16 cellular contexts compared by ENCODE assay signal in the genomic region with DNA sequence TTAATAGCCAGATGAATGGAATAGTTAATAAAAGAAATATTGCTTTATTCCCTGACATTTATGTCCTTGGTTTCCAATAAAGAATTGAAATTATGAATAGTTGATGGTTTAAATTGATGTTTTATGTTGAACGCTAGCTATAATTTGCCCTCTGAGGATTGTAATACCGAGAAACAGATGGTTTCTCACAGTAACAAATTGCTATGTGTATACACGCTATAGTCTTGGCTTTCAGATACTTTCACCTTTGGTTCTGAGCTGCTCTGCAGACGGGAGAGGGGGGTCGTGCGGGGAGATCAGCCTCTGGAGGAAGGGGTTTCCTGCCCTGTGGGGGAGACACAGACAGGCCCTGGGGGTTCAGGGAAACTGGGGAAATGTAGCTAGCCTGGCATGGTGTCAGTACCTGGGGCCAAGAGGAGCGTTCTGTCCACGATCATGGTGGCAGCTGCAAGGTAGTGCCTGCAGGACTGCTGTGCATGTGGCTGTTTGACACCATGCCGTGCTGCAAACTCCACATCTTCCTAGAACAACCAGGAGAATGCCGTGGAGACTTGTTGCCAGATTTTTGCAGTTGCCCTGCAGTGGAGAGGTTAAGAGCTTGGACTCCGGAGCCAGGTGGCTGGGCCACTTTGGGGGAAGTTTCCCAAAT.
DNase-seq lines count a peak whose midpoint lies in the region; ATAC-seq and TF ChIP-seq lines count a peak whose summit lies in the region.
"Had no signal": no experiment of that assay in that cellular context is flagged by ENCODE, and none has a peak within 500 bp of the region (broad histone marks: within the 10 kb centered on the region; RNA-seq: fewer than 3 reads in every experiment).

No MANE protein-coding gene starts in this region.

- H3K27me3 ChIP-seq in SK-N-SH (ENCODE audit: insufficient read depth), result no peaks in the 10 kb centered on the region
- H3K27me3 ChIP-seq in endodermal cell (ENCODE audit: control insufficient read depth, insufficient read depth, low read length, poor library complexity, severe bottlenecking), result no peaks in the 10 kb centered on the region
- H3K27me3 ChIP-seq: heart left ventricle had no signal

- H3K9me3 ChIP-seq in SK-N-SH (no peaks in the 10 kb centered on the region), endodermal cell (ENCODE audit: control insufficient read depth, low read length) (peaks cover 9% of the 10 kb centered on the region)
- H3K9me3 ChIP-seq: heart left ventricle had no signal

- H3K4me1 ChIP-seq in SK-N-SH (ENCODE audit: control insufficient read depth in 1 of 2, insufficient read depth in 2 of 2, low read depth in 1 of 2, low read length in 1 of 2) (peaks cover 13 to 26% of the 10 kb centered on the region in 2 experiments), endodermal cell (ENCODE audit: control insufficient read depth, insufficient read depth, low read length) (peaks cover 9% of the 10 kb centered on the region)

- no peaks in the 10 kb centered on the region for H3K27me3 Mint-ChIP-seq in endodermal cell (ENCODE audit: insufficient read depth)
- H3K27me3 Mint-ChIP-seq in stimulated activated naive B cell treated with anti-CD40 and anti-IgM and Interleukin-4, amounts not matched to agents 10 μg/mL and 1 μg/mL and 100 μg/mL, for 72 hours, result no peaks in the 10 kb centered on the region
- H3K27me3 Mint-ChIP-seq: activated CD8-positive, alpha-beta T cell treated with anti-CD3 and anti-CD28 coated beads for 36 hours; CD4-positive, alpha-beta T cell had no signal

- POLR2A ChIA-PET in SK-N-SH (lab: Yijun Ruan, JAX), result interaction anchor here (0.6 to 0.8 kb wide), 2 partner anchors 12 to 17 kb away, joined by 3 read pairs; no protein-coding TSS in a partner anchor

- TF ChIP-seq RAD21 in SK-N-SH (IDR thresholded peaks at IDR 0.05; ENCODE audit: low read length), result no peak

- CTCF ChIA-PET in SK-N-SH (lab: Yijun Ruan, JAX), result interaction anchor here (0.9 to 2.0 kb wide), 9 partner anchors 9 to 286 kb away, joined by 3 to 7 read pairs (median 4); no protein-coding TSS in a partner anchor

- H3K27ac Mint-ChIP-seq in endodermal cell, result peak overlapping the region; percentile 91
- H3K27ac Mint-ChIP-seq in stimulated activated naive B cell treated with anti-CD40 and anti-IgM and Interleukin-4, amounts not matched to agents 10 μg/mL and 1 μg/mL and 100 μg/mL, for 72 hours, result peak overlapping the region; percentile 21
- H3K27ac Mint-ChIP-seq: activated CD8-positive, alpha-beta T cell treated with anti-CD3 and anti-CD28 coated beads for 36 hours; activated T-helper 2 cell treated with anti-CD3 and anti-CD28 coated beads, Interferon-gamma antibody, Interleukin-2, Interleukin-4, amounts not matched to agents 10 μg/mL and 5 μg/mL and 100 μg/mL, durations not matched to agents 14 hours and 24 hours and 36 hours; CD4-positive, alpha-beta T cell had no signal

- peaks cover 59% of the 10 kb centered on the region; the same call in 1 of the 2 replicates for H3K79me2 ChIP-seq in SK-N-SH (ENCODE audit: insufficient read depth)

- H3K27ac ChIP-seq in SK-N-SH (ENCODE audit: low read depth in 2 of 2, low read length in 1 of 2) (no peak overlapping the region; a peak in 1 of 4 replicates), endodermal cell (ENCODE audit: low read depth, low read length) (no peak overlapping the region)
- H3K27ac ChIP-seq: VCaP had no signal

- H3K4me3 Mint-ChIP-seq in endodermal cell, result no peak overlapping the region
- H3K4me3 Mint-ChIP-seq in stimulated activated naive B cell treated with anti-CD40 and anti-IgM and Interleukin-4, amounts not matched to agents 10 μg/mL and 1 μg/mL and 100 μg/mL, for 72 hours, result no peak overlapping the region
- H3K4me3 Mint-ChIP-seq: activated CD8-positive, alpha-beta T cell treated with anti-CD3 and anti-CD28 coated beads for 36 hours; CD4-positive, alpha-beta T cell had no signal

- WGBS in SK-N-SH (ENCODE audit: low lambda C conversion rate), result 81% methylated on average over 9 of the region's 11 CpGs
- 81 to 84% methylated on average over 8 to 11 of the region's 11 CpGs for WGBS in endodermal cell (ENCODE audit: insufficient coverage in 1 of 2, insufficient read length in 1 of 2), 2 experiments

- H3F3A ChIP-seq in SK-N-SH (replicated peaks; ENCODE audit: insufficient read depth), result peaks cover 10% of the 10 kb centered on the region

- H3K9me2 ChIP-seq in SK-N-SH, result no peaks in the 10 kb centered on the region

- ATAC-seq in SK-N-SH treated with all-trans-retinoic acid at 6 μM for 48 hours, result no peak
- ATAC-seq in stimulated activated naive B cell treated with anti-CD40 and anti-IgM and Interleukin-4, amounts not matched to agents 10 μg/mL and 1 μg/mL and 100 μg/mL, for 72 hours (replicated peaks), result no peak
- no peak for ATAC-seq in GM18909 (IDR thresholded peaks at IDR 0.05; ENCODE audit: poor library complexity, unreplicated experiment)
- ATAC-seq: activated CD8-positive, alpha-beta T cell treated with anti-CD3 and anti-CD28 coated beads for 36 hours had no signal

- H3K9ac ChIP-seq in SK-N-SH (no peak overlapping the region), endodermal cell (ENCODE audit: extremely low read depth, low read length, poor library complexity, severe bottlenecking) (no peak overlapping the region)

- TF ChIP-seq CTCF in SK-N-SH (IDR thresholded peaks at IDR 0.05), result no peak
- no peak for TF ChIP-seq CTCF in endodermal cell (conservative IDR thresholded peaks at IDR 0.05)

- H3K4me2 ChIP-seq in SK-N-SH, result no peak overlapping the region

- H3K9me3 Mint-ChIP-seq in endodermal cell, result peaks cover 10% of the 10 kb centered on the region
- H3K9me3 Mint-ChIP-seq in stimulated activated naive B cell treated with anti-CD40 and anti-IgM and Interleukin-4, amounts not matched to agents 10 μg/mL and 1 μg/mL and 100 μg/mL, for 72 hours, result peaks cover 4 to 6% of the 10 kb centered on the region in 2 donors
- H3K9me3 Mint-ChIP-seq: activated T-helper 2 cell treated with anti-CD3 and anti-CD28 coated beads, Interferon-gamma antibody, Interleukin-2, Interleukin-4, amounts not matched to agents 10 μg/mL and 5 μg/mL and 100 μg/mL, durations not matched to agents 14 hours and 24 hours and 36 hours; CD4-positive, alpha-beta T cell had no signal

- no peak overlapping the region for H3K4me3 ChIP-seq in SK-N-SH (ENCODE audit: low read depth in 2 of 2, low read length in 1 of 2)
- peak overlapping the region; percentile 30 for H3K4me3 ChIP-seq in endodermal cell (ENCODE audit: low read length)
- H3K4me3 ChIP-seq: heart left ventricle had no signal

- peaks cover 20% of the 10 kb centered on the region for H4K20me1 ChIP-seq in SK-N-SH (ENCODE audit: insufficient read depth)

- H3K4me1 Mint-ChIP-seq in endodermal cell, result peaks cover 19% of the 10 kb centered on the region
- H3K4me1 Mint-ChIP-seq in stimulated activated naive B cell treated with anti-CD40 and anti-IgM and Interleukin-4, amounts not matched to agents 10 μg/mL and 1 μg/mL and 100 μg/mL, for 72 hours, result peaks cover 40 to 63% of the 10 kb centered on the region in 2 donors

- H3K36me3 ChIP-seq in SK-N-SH (replicated peaks in 1 of 2; ENCODE audit: control insufficient read depth in 1 of 2, insufficient read depth in 2 of 2, low read length in 1 of 2), result peaks cover 0 to 8% of the 10 kb centered on the region in 2 experiments
- H3K36me3 ChIP-seq in endodermal cell (ENCODE audit: control insufficient read depth, insufficient read depth, low read length), result peaks cover 16% of the 10 kb centered on the region
- H3K36me3 ChIP-seq: heart left ventricle had no signal

- no peak for TF ChIP-seq EP300 in SK-N-SH (IDR thresholded peaks at IDR 0.05; ENCODE audit: borderline replicate concordance in 1 of 2, low read depth in 1 of 2, low read length in 1 of 2)

- peaks cover 31% of the 10 kb centered on the region for H3K36me3 Mint-ChIP-seq in endodermal cell (ENCODE audit: low read depth)
- H3K36me3 Mint-ChIP-seq in stimulated activated naive B cell treated with anti-CD40 and anti-IgM and Interleukin-4, amounts not matched to agents 10 μg/mL and 1 μg/mL and 100 μg/mL, for 72 hours, result peaks cover 13 to 25% of the 10 kb centered on the region in 2 donors

- H2AFZ ChIP-seq in SK-N-SH (ENCODE audit: low read depth), result no peak overlapping the region

- DNase-seq in SK-N-SH, result peak; percentile 39
- DNase-seq in NCI-H1694 (lab: John Stamatoyannopoulos, UW), result peak; percentile 24
- peak; percentile 71 for DNase-seq in endodermal cell
- no peak for DNase-seq in stimulated activated naive B cell treated with anti-CD40 and anti-IgM and Interleukin-4, amounts not matched to agents 10 μg/mL and 1 μg/mL and 100 μg/mL, for 72 hours
- no peak for DNase-seq in effector CD8-positive, alpha-beta T cell (lab: John Stamatoyannopoulos, UW)
- no peak for DNase-seq in GOT3 (lab: John Stamatoyannopoulos, UW)
- DNase-seq: activated CD8-positive, alpha-beta T cell treated with anti-CD3 and anti-CD28 coated beads for 36 hours; amniotic stem cell; CD4-positive, alpha-beta T cell; heart left ventricle; NCI-H1105 treated with DMSO at 0.1 percent for 48 hours; NCI-H510A had no signal

TF ChIP-seq in SK-N-SH treated with all-trans-retinoic acid at 6 μM for 48 hours, 23 proteins besides CTCF, POLR2A, EP300 and RAD21 (continues in another document):
- TF ChIP-seq ZNF70 (CRISPR knock-in tag; IDR thresholded peaks at IDR 0.05), result no peak
- TF ChIP-seq ZFP3 (CRISPR knock-in tag; IDR thresholded peaks at IDR 0.05), result no peak
- no peak for TF ChIP-seq CSDC2 (CRISPR knock-in tag; IDR thresholded peaks at IDR 0.05)
- no peak for TF ChIP-seq PPARA (CRISPR knock-in tag; IDR thresholded peaks at IDR 0.05; ENCODE audit: borderline replicate concordance)
- no peak for TF ChIP-seq ZC3H10 (CRISPR knock-in tag; IDR thresholded peaks at IDR 0.05)
- no peak for TF ChIP-seq ESRRG (CRISPR knock-in tag; IDR thresholded peaks at IDR 0.05)
- TF ChIP-seq ARNTL (CRISPR knock-in tag; IDR thresholded peaks at IDR 0.05; ENCODE audit: borderline replicate concordance, low read depth), result no peak
- TF ChIP-seq ZNF8 (CRISPR knock-in tag; IDR thresholded peaks at IDR 0.05), result no peak
- no peak for TF ChIP-seq OSR1 (CRISPR knock-in tag; IDR thresholded peaks at IDR 0.05)
- TF ChIP-seq TCF4 (CRISPR knock-in tag; IDR thresholded peaks at IDR 0.05; ENCODE audit: borderline replicate concordance), result no peak
- TF ChIP-seq ISL1 (CRISPR knock-in tag; IDR thresholded peaks at IDR 0.05), result no peak
- no peak for TF ChIP-seq TOX (CRISPR knock-in tag; IDR thresholded peaks at IDR 0.05; ENCODE audit: borderline replicate concordance)

Comparison
In these comparisons a context has a peak if more than half of its experiments do, and no peak if none do; other contexts are left out.
1. DNase-seq: peak in SK-N-SH (single experiment), NCI-H1694 (single experiment) and endodermal cell (single experiment); none in stimulated activated naive B cell treated with anti-CD40 and anti-IgM and Interleukin-4, amounts not matched to agents 10 μg/mL and 1 μg/mL and 100 μg/mL, for 72 hours (single experiment), effector CD8-positive, alpha-beta T cell (single experiment) and GOT3 (single experiment).